1 cellular context compared by ENCODE assay signal in the genomic region with DNA sequence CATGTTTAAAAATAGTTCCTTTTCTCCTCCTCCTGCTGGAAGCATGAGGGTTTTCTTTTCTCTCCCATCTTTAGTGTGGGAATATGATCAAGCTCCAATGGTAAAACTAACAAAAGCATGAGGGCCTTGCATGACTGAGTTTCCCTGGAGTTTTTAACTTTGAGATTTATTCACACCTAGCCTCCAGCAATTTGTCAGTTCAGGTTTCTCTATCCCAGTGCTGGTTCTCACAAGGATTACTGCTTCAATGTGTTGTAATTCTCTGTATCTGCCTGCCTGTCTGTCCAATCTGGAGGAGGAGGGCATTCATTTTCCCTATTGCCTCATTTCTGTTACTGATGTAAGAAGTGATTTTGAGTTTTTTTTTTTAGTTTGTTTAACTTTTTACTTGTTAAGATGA.
TF ChIP-seq lines count a peak whose summit lies in the region.

No MANE protein-coding gene starts in this region.

TF ChIP-seq in H1, 55 proteins besides CTCF, POLR2A, EP300 and RAD21:
- TF ChIP-seq CBX5 (IDR thresholded peaks at IDR 0.05; ENCODE audit: low read depth, low read length) (no peak), RXRA (IDR thresholded peaks at IDR 0.05; ENCODE audit: insufficient read depth, low read depth, low read length) (no peak), SUZ12 (IDR thresholded peaks at IDR 0.05; ENCODE audit: low read length) (no peak)
